8 cellular contexts compared by ENCODE assay signal in genomic region chr19:14530005-14530348, GRCh38. TPM values are rescaled to one million over a fixed set of nuclear protein-coding genes. Genes with fewer than 3 reads are reported as not detected.
A peak's percentile ranks its signal among the peaks of the same experiment; 100 is the strongest.
DNase-seq lines count a peak whose midpoint lies in the region; ATAC-seq, FAIRE-seq and TF ChIP-seq lines count a peak whose summit lies in the region.

No MANE protein-coding gene starts in this region.

- intact Hi-C loops in activated CD4-positive, alpha-beta T cell treated with anti-CD3 and anti-CD28 coated beads for 36 hours (cut with DNase I, micrococcal nuclease) = no loop called here

- no peaks in the 10 kb centered on the region for H3K9me3 Mint-ChIP-seq in activated CD4-positive, alpha-beta T cell treated with anti-CD3 and anti-CD28 coated beads for 36 hours (ENCODE audit: low read depth)
- no peaks in the 10 kb centered on the region for H3K9me3 Mint-ChIP-seq in T-helper 2 cell treated with Interferon-gamma antibody and Interleukin-4, amounts not matched to agents 5 μg/mL and 100 μg/mL, for 36 hours

- H3K9ac ChIP-seq in trophoblast cell (ENCODE audit: low read length) = peak overlapping the region; percentile 89

- H3K79me1 ChIP-seq in trophoblast cell (ENCODE audit: low read length) = peaks cover 23% of the 10 kb centered on the region

- peak overlapping the region; percentile 66 for H3K27ac ChIP-seq in trophoblast cell (ENCODE audit: low read depth, low read length)

- H3K36me3 Mint-ChIP-seq in activated CD4-positive, alpha-beta T cell treated with anti-CD3 and anti-CD28 coated beads for 36 hours (ENCODE audit: low read depth) = peaks cover 7% of the 10 kb centered on the region
- peaks cover 10% of the 10 kb centered on the region for H3K36me3 Mint-ChIP-seq in T-helper 2 cell treated with Interferon-gamma antibody and Interleukin-4, amounts not matched to agents 5 μg/mL and 100 μg/mL, for 36 hours (ENCODE audit: low read depth)

- CTCF ChIA-PET in activated CD4-positive, alpha-beta T cell treated with anti-CD3 and anti-CD28 coated beads for 36 hours (lab: Charles Lee) = interaction anchor here (0.6 to 1.3 kb wide), 3 partner anchors 22 to 415 kb away, joined by 3 read pairs; partner anchors contain the start of gene NDUFB7

- POLR2A ChIA-PET in activated CD4-positive, alpha-beta T cell treated with anti-CD3 and anti-CD28 coated beads for 36 hours (lab: Charles Lee) = interaction anchor here (1.7 kb wide), 1 partner anchor 11 kb away, joined by 8 read pairs; the partner anchor contains the start of gene DNAJB1

- no peaks in the 10 kb centered on the region for H3K27me3 ChIP-seq in trophoblast cell (ENCODE audit: insufficient read depth, low read length)

- no peak for FAIRE-seq in D721Med (lab: Jason Lieb, UNC)

- H3K27me3 Mint-ChIP-seq in activated CD4-positive, alpha-beta T cell treated with anti-CD3 and anti-CD28 coated beads for 36 hours = no peaks in the 10 kb centered on the region
- no peaks in the 10 kb centered on the region for H3K27me3 Mint-ChIP-seq in T-helper 2 cell treated with Interferon-gamma antibody and Interleukin-4, amounts not matched to agents 5 μg/mL and 100 μg/mL, for 36 hours (ENCODE audit: low read depth)

- H3K27ac Mint-ChIP-seq in activated CD4-positive, alpha-beta T cell treated with anti-CD3 and anti-CD28 coated beads for 36 hours = peak overlapping the region; percentile 90
- peak overlapping the region; percentile 92 for H3K27ac Mint-ChIP-seq in T-helper 2 cell treated with Interferon-gamma antibody and Interleukin-4, amounts not matched to agents 5 μg/mL and 100 μg/mL, for 36 hours

- no CpG with 5 or more reads among the region's 18 CpGs for WGBS in trophoblast cell (ENCODE audit: extremely low coverage, insufficient coverage, insufficient read length)

- H3K14ac ChIP-seq in trophoblast cell (ENCODE audit: low read length) = peak overlapping the region; percentile 61

- H3K4me2 ChIP-seq in trophoblast cell (ENCODE audit: low read length) = peak overlapping the region; percentile 100

- peak overlapping the region; percentile 98 for H3K4ac ChIP-seq in trophoblast cell (ENCODE audit: low read depth, low read length)

- H3K4me1 Mint-ChIP-seq in activated CD4-positive, alpha-beta T cell treated with anti-CD3 and anti-CD28 coated beads for 36 hours = peaks cover 39% of the 10 kb centered on the region
- H3K4me1 Mint-ChIP-seq in T-helper 2 cell treated with Interferon-gamma antibody and Interleukin-4, amounts not matched to agents 5 μg/mL and 100 μg/mL, for 36 hours (ENCODE audit: low read depth) = peaks cover 17% of the 10 kb centered on the region

- H4K8ac ChIP-seq in trophoblast cell (ENCODE audit: low read depth, low read length) = peak overlapping the region; percentile 88

- peak overlapping the region; percentile 65 for H4K91ac ChIP-seq in trophoblast cell (ENCODE audit: low read depth, low read length)

- H3K79me2 ChIP-seq in trophoblast cell (ENCODE audit: control insufficient read depth, insufficient read depth, low read length, poor library complexity) = peaks cover 6% of the 10 kb centered on the region

- H2BK5ac ChIP-seq in trophoblast cell (ENCODE audit: low read depth, low read length, poor library complexity) = peak overlapping the region; percentile 66

- H3K4me3 ChIP-seq in fibroblast of the aortic adventitia (ENCODE audit: low read depth, low read length) = peak overlapping the region; percentile 98
- H3K4me3 ChIP-seq in trophoblast cell (ENCODE audit: low read depth, low read length) = peak overlapping the region; percentile 94

- peaks cover 2% of the 10 kb centered on the region for H3K9me3 ChIP-seq in trophoblast cell (ENCODE audit: insufficient read depth, low read depth, low read length)

- no peak for TF ChIP-seq CTCF in fibroblast of the aortic adventitia (IDR thresholded peaks at IDR 0.05; ENCODE audit: insufficient read depth, low read length)
- TF ChIP-seq CTCF in D721Med (IDR thresholded peaks at IDR 0.05; ENCODE audit: insufficient read depth, missing control alignments) = no peak

- peak overlapping the region; percentile 84 for H4K12ac ChIP-seq in trophoblast cell (ENCODE audit: low read depth, low read length)

- peaks cover 0 to 3% of the 10 kb centered on the region in 2 experiments for H3K36me3 ChIP-seq in trophoblast cell (ENCODE audit: control insufficient read depth in 1 of 2, insufficient read depth in 2 of 2, low read length in 2 of 2)

- peak overlapping the region; percentile 46 for H2AFZ ChIP-seq in trophoblast cell (ENCODE audit: insufficient read depth, low read length, poor library complexity)

- peak overlapping the region; percentile 84 for H2BK120ac ChIP-seq in trophoblast cell (ENCODE audit: insufficient read depth, low read length, poor library complexity)

- peak overlapping the region; percentile 61 for H2BK12ac ChIP-seq in trophoblast cell (ENCODE audit: low read length)

- peak overlapping the region; percentile 97 for H3K18ac ChIP-seq in trophoblast cell (ENCODE audit: low read length)

- H3K4me1 ChIP-seq in trophoblast cell (ENCODE audit: control insufficient read depth in 1 of 2, insufficient read depth in 2 of 2, low read length in 2 of 2) = peaks cover 16 to 22% of the 10 kb centered on the region in 2 experiments

- H2AK5ac ChIP-seq in trophoblast cell (ENCODE audit: low read length) = peak overlapping the region; percentile 65

- peak overlapping the region; percentile 83 for H3K4me3 Mint-ChIP-seq in activated CD4-positive, alpha-beta T cell treated with anti-CD3 and anti-CD28 coated beads for 36 hours
- H3K4me3 Mint-ChIP-seq in T-helper 2 cell treated with Interferon-gamma antibody and Interleukin-4, amounts not matched to agents 5 μg/mL and 100 μg/mL, for 36 hours = peak overlapping the region; percentile 99

- no peak for DNase-seq in activated CD4-positive, alpha-beta T cell treated with anti-CD3 and anti-CD28 coated beads for 36 hours
- no peak for DNase-seq in activated CD4-positive, alpha-beta T cell treated with anti-CD3 and anti-CD28 coated beads for 48 hours
- no peak for DNase-seq in T-helper 2 cell treated with Interferon-gamma antibody and Interleukin-4, amounts not matched to agents 5 μg/mL and 100 μg/mL, for 36 hours (ENCODE audit: low spot score)
- DNase-seq in fibroblast of the aortic adventitia (ENCODE audit: low read depth) (no peak), trophoblast cell (peak; percentile 66 to 68), AG08395 (ENCODE audit: low spot score) (no peak), D721Med (ENCODE audit: insufficient read length, low spot score) (no peak)
- no peak for DNase-seq in NK-92 treated with Interleukin-12 subunit alpha and Interleukin-12 subunit beta, amount 100 ng/mL, for 24 hours (lab: John Stamatoyannopoulos, UW)

- no peak for ATAC-seq in activated CD4-positive, alpha-beta T cell treated with anti-CD3 and anti-CD28 coated beads for 36 hours

- no peak overlapping the region for H3K23ac ChIP-seq in trophoblast cell (ENCODE audit: low read length)

RNA-seq across cellular contexts. Expression of gene TECR, which starts 0.6 kb away (rescaled TPM):
- 100 to 1,000 TPM; 106 to 145 TPM for total RNA-seq in activated CD4-positive, alpha-beta T cell treated with anti-CD3 and anti-CD28 coated beads for 36 hours
- 2.9 and 41.8 TPM in 2 replicates for total RNA-seq in fibroblast of the aortic adventitia (ENCODE audit: low replicate concordance)
- polyA plus RNA-seq in trophoblast cell (2013) = 261 and 265 TPM in 2 replicates

RNA-seq across cellular contexts. Expression of gene DNAJB1, which starts 11.8 kb away (rescaled TPM):
- 10 to 100 TPM; 69.3 to 72.6 TPM for total RNA-seq in activated CD4-positive, alpha-beta T cell treated with anti-CD3 and anti-CD28 coated beads for 36 hours
- 54.7 and 95.2 TPM in 2 replicates for total RNA-seq in fibroblast of the aortic adventitia (ENCODE audit: low replicate concordance)
- polyA plus RNA-seq in trophoblast cell (2013) = 61.8 and 62.4 TPM in 2 replicates

RNA-seq across cellular contexts. Expression of gene GIPC1, which starts 34.0 kb away (rescaled TPM):
- 10 to 100 TPM; 19.3 to 25.7 TPM for total RNA-seq in activated CD4-positive, alpha-beta T cell treated with anti-CD3 and anti-CD28 coated beads for 36 hours
- total RNA-seq in fibroblast of the aortic adventitia (ENCODE audit: low replicate concordance) = 93.5 and 119 TPM in 2 replicates
- polyA plus RNA-seq in trophoblast cell (2013) = 67.2 and 69.0 TPM in 2 replicates

RNA-seq across cellular contexts. Expression of gene NDUFB7, which starts 41.9 kb away (rescaled TPM):
- 100 to 1,000 TPM; 112 to 121 TPM for total RNA-seq in activated CD4-positive, alpha-beta T cell treated with anti-CD3 and anti-CD28 coated beads for 36 hours
- total RNA-seq in fibroblast of the aortic adventitia (ENCODE audit: low replicate concordance) = 100 and 164 TPM in 2 replicates
- polyA plus RNA-seq in trophoblast cell (2013) = 157 and 159 TPM in 2 replicates

RNA-seq across cellular contexts. Expression of gene CLEC17A, which starts 52.9 kb away (rescaled TPM):
- 1 to 10 TPM; 2.4 to 2.5 TPM for total RNA-seq in activated CD4-positive, alpha-beta T cell treated with anti-CD3 and anti-CD28 coated beads for 36 hours
- 0.09 TPM in 1 of 2 replicates, not detected in the other for total RNA-seq in fibroblast of the aortic adventitia (ENCODE audit: low replicate concordance)
- not detected in 2 replicates for polyA plus RNA-seq in trophoblast cell (2013)

Comparison
In these comparisons a context has a peak if more than half of its experiments do, and no peak if none do; other contexts are left out.
1. DNase-seq: peak in trophoblast cell (2 of 2); none in activated CD4-positive, alpha-beta T cell treated with anti-CD3 and anti-CD28 coated beads for 36 hours (single experiment), activated CD4-positive, alpha-beta T cell treated with anti-CD3 and anti-CD28 coated beads for 48 hours (single experiment), T-helper 2 cell treated with Interferon-gamma antibody and Interleukin-4, amounts not matched to agents 5 μg/mL and 100 μg/mL, for 36 hours (single experiment), fibroblast of the aortic adventitia (single experiment), AG08395 (single experiment), D721Med (single experiment) and NK-92 treated with Interleukin-12 subunit alpha and Interleukin-12 subunit beta, amount 100 ng/mL, for 24 hours (single experiment).